In the genomic region with DNA sequence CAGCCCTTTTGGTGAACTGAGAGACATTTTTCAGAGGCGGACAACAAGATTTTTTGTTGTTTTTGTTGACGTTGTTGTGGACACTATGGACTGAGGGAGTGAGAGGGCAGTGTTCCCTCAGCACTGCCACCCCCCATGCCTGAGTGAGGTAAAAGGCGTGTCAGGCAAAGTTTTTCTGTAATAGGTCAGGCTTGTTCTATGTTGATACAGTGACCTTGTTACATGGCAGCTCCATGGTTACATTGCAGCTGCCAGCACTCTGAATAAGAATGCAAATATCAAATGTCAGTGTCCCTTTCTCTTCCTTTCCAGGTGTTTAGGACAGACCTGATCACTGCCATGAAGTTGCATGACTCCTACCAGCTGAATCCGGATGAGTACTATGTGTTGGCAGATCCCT, we compare ENCODE assay signal across 2 cellular contexts.
TF ChIP-seq lines count a peak whose summit lies in the region.

No MANE protein-coding gene starts in this region.

TF ChIP-seq in liver, 16 proteins besides CTCF, POLR2A, EP300 and RAD21:
- TF ChIP-seq, protein P1, sequence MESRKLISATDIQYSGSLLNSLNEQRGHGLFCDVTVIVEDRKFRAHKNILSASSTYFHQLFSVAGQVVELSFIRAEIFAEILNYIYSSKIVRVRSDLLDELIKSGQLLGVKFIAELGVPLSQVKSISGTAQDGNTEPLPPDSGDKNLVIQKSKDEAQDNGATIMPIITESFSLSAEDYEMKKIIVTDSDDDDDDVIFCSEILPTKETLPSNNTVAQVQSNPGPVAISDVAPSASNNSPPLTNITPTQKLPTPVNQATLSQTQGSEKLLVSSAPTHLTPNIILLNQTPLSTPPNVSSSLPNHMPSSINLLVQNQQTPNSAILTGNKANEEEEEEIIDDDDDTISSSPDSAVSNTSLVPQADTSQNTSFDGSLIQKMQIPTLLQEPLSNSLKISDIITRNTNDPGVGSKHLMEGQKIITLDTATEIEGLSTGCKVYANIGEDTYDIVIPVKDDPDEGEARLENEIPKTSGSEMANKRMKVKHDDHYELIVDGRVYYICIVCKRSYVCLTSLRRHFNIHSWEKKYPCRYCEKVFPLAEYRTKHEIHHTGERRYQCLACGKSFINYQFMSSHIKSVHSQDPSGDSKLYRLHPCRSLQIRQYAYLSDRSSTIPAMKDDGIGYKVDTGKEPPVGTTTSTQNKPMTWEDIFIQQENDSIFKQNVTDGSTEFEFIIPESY (IDR thresholded peaks at IDR 0.05), result no peak
- TF ChIP-seq SP1 (IDR thresholded peaks at IDR 0.05) (no peak), FOXA2 (IDR thresholded peaks at IDR 0.05) (peak; percentile 61), GABPA (IDR thresholded peaks at IDR 0.05 in 1 of 2, conservative IDR thresholded peaks at IDR 0.05 in 1 of 2) (no peak), YY1 (IDR thresholded peaks at IDR 0.05) (no peak), FOXA1 (IDR thresholded peaks at IDR 0.05) (peak; percentile 25), TAF1 (conservative IDR thresholded peaks at IDR 0.05) (no peak), NR2F2 (IDR thresholded peaks at IDR 0.05) (no peak), HNF4A (conservative IDR thresholded peaks at IDR 0.05) (peak; percentile 59 to 65), RXRA (IDR thresholded peaks at IDR 0.05) (peak in 1 of 2 donors; percentile 46), EGR1 (IDR thresholded peaks at IDR 0.05; ENCODE audit: low read depth in 2 of 2) (no peak), HNF4G (IDR thresholded peaks at IDR 0.05) (no peak), JUND (IDR thresholded peaks at IDR 0.05) (no peak)
- TF ChIP-seq, protein P2, sequence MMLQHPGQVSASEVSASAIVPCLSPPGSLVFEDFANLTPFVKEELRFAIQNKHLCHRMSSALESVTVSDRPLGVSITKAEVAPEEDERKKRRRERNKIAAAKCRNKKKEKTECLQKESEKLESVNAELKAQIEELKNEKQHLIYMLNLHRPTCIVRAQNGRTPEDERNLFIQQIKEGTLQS (IDR thresholded peaks at IDR 0.05), result no peak
- TF ChIP-seq, protein P3, sequence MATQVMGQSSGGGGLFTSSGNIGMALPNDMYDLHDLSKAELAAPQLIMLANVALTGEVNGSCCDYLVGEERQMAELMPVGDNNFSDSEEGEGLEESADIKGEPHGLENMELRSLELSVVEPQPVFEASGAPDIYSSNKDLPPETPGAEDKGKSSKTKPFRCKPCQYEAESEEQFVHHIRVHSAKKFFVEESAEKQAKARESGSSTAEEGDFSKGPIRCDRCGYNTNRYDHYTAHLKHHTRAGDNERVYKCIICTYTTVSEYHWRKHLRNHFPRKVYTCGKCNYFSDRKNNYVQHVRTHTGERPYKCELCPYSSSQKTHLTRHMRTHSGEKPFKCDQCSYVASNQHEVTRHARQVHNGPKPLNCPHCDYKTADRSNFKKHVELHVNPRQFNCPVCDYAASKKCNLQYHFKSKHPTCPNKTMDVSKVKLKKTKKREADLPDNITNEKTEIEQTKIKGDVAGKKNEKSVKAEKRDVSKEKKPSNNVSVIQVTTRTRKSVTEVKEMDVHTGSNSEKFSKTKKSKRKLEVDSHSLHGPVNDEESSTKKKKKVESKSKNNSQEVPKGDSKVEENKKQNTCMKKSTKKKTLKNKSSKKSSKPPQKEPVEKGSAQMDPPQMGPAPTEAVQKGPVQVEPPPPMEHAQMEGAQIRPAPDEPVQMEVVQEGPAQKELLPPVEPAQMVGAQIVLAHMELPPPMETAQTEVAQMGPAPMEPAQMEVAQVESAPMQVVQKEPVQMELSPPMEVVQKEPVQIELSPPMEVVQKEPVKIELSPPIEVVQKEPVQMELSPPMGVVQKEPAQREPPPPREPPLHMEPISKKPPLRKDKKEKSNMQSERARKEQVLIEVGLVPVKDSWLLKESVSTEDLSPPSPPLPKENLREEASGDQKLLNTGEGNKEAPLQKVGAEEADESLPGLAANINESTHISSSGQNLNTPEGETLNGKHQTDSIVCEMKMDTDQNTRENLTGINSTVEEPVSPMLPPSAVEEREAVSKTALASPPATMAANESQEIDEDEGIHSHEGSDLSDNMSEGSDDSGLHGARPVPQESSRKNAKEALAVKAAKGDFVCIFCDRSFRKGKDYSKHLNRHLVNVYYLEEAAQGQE (IDR thresholded peaks at IDR 0.05), result no peak
- TF ChIP-seq, protein P4, sequence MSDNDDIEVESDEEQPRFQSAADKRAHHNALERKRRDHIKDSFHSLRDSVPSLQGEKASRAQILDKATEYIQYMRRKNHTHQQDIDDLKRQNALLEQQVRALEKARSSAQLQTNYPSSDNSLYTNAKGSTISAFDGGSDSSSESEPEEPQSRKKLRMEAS (IDR thresholded peaks at IDR 0.05), result no peak

TF ChIP-seq in HepG2, 621 proteins besides CTCF, POLR2A, EP300 and RAD21 (continued from another document):
- TF ChIP-seq, protein P5, sequence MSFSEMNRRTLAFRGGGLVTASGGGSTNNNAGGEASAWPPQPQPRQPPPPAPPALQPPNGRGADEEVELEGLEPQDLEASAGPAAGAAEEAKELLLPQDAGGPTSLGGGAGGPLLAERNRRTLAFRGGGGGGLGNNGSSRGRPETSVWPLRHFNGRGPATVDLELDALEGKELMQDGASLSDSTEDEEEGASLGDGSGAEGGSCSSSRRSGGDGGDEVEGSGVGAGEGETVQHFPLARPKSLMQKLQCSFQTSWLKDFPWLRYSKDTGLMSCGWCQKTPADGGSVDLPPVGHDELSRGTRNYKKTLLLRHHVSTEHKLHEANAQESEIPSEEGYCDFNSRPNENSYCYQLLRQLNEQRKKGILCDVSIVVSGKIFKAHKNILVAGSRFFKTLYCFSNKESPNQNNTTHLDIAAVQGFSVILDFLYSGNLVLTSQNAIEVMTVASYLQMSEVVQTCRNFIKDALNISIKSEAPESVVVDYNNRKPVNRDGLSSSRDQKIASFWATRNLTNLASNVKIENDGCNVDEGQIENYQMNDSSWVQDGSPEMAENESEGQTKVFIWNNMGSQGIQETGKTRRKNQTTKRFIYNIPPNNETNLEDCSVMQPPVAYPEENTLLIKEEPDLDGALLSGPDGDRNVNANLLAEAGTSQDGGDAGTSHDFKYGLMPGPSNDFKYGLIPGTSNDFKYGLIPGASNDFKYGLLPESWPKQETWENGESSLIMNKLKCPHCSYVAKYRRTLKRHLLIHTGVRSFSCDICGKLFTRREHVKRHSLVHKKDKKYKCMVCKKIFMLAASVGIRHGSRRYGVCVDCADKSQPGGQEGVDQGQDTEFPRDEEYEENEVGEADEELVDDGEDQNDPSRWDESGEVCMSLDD (CRISPR knock-in tag; IDR thresholded peaks at IDR 0.05; ENCODE audit: borderline replicate concordance), result no peak
- TF ChIP-seq, protein P6, sequence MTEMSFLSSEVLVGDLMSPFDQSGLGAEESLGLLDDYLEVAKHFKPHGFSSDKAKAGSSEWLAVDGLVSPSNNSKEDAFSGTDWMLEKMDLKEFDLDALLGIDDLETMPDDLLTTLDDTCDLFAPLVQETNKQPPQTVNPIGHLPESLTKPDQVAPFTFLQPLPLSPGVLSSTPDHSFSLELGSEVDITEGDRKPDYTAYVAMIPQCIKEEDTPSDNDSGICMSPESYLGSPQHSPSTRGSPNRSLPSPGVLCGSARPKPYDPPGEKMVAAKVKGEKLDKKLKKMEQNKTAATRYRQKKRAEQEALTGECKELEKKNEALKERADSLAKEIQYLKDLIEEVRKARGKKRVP (CRISPR knock-in tag; IDR thresholded peaks at IDR 0.05), result no peak
- TF ChIP-seq HDAC6 (IDR thresholded peaks at IDR 0.05; ENCODE audit: low read depth, low read length), result no peak
